Comparison of ENCODE assay signal across 26 cellular contexts in genomic region chr1:169860187-169860586, GRCh38. TPM values are rescaled to one million over a fixed set of nuclear protein-coding genes. Genes with fewer than 3 reads are reported as not detected.
A peak's percentile ranks its signal among the peaks of the same experiment; 100 is the strongest.
DNase-seq lines count a peak whose midpoint lies in the region; ATAC-seq, FAIRE-seq and TF ChIP-seq lines count a peak whose summit lies in the region.
"Had no signal": no experiment of that assay in that cellular context is flagged by ENCODE, and none has a peak within 500 bp of the region (broad histone marks: within the 10 kb centered on the region; RNA-seq: fewer than 3 reads in every experiment).

No MANE protein-coding gene starts in this region.

- DNase-seq in HepG2 (ENCODE audit: low spot score) (no peak), right lobe of liver (no peak), NCI-H1092 treated with DMSO at 0.1 percent for 48 hours (lab: John Stamatoyannopoulos, UW) (no peak)
- DNase-seq in activated CD8-positive, alpha-beta T cell treated with anti-CD3 and anti-CD28 coated beads, Interleukin-2, amount 10 ng/mL, durations not matched to agents 7 days and 5 days = no peak
- no peak for DNase-seq in stimulated activated CD4-positive, alpha-beta T cell treated with anti-CD3 and anti-CD28 coated beads, Interleukin-2, amount 100 ng/mL, for 48 hours
- DNase-seq in activated T-cell treated with anti-CD3 and anti-CD28 coated beads, Interleukin-2, amount 50 U/mL, for 48 hours = no peak
- DNase-seq: activated CD4-positive, alpha-beta memory T cell treated with anti-CD3 and anti-CD28 coated beads for 36 hours; activated naive CD4-positive, alpha-beta T cell treated with Interleukin-2 at 50 U/mL for 16 hours; amygdala; dermis blood vessel endothelial cell; heart left ventricle; NCI-H1694 treated with DMSO at 0.1 percent for 48 hours; NCI-H82; PC-3; small intestine; stimulated activated CD4-positive, alpha-beta T cell treated with anti-CD3 and anti-CD28 coated beads, Interleukin-4, amount 100 ng/mL, for 24 hours had no signal

- CTCF ChIA-PET in HepG2 (lab: Yijun Ruan, JAX; ENCODE audit: low intra/inter-chr PET ratio, low total read pairs) = no interaction called here
- CTCF ChIA-PET in activated CD8-positive, alpha-beta T cell treated with anti-CD3 and anti-CD28 coated beads, Interleukin-2, amount 10 ng/mL, durations not matched to agents 7 days and 5 days (lab: Charles Lee) = no interaction called here

- peaks cover 7 to 38% of the 10 kb centered on the region in 2 experiments; a peak in 4 of 5 replicates for H3K36me3 ChIP-seq in HepG2 (replicated peaks in 1 of 2; ENCODE audit: control insufficient read depth in 1 of 2, insufficient read depth in 2 of 2, low read length in 2 of 2)
- peaks cover 3 to 85% (median 35%) of the 10 kb centered on the region in 4 donors for H3K36me3 ChIP-seq in right lobe of liver

- H3K9me3 ChIP-seq in HepG2 (ENCODE audit: low read length) (no peaks in the 10 kb centered on the region), right lobe of liver (no peaks in the 10 kb centered on the region)
- H3K9me3 ChIP-seq: A549; BLaER1 treated with 17β-estradiol and CSF1 and Interleukin-3, amounts not matched to agents 10 nM and 100 nM; heart left ventricle had no signal

- no peak overlapping the region for H3K4me3 ChIP-seq in HepG2 (replicated peaks in 1 of 3; ENCODE audit: insufficient read depth in 1 of 3, low read depth in 2 of 3, low read length in 3 of 3)
- H3K4me3 ChIP-seq in right lobe of liver = no peak overlapping the region
- H3K4me3 ChIP-seq: A549; BLaER1 treated with 17β-estradiol and CSF1 and Interleukin-3, amounts not matched to agents 10 nM and 100 nM; GM23338; heart left ventricle had no signal

- no peak; the same call in 2 of the 3 replicates for ATAC-seq in HepG2
- no peak for ATAC-seq in right lobe of liver
- peak; percentile 75 for ATAC-seq in GM21786 (IDR thresholded peaks at IDR 0.05; ENCODE audit: unreplicated experiment)
- ATAC-seq in activated CD8-positive, alpha-beta T cell treated with anti-CD3 and anti-CD28 coated beads, Interleukin-2, amount 10 ng/mL, durations not matched to agents 7 days and 5 days = no peak
- ATAC-seq: A549, GM23338, PC-3 had no signal

- in situ Hi-C loops in HepG2 (cut with HindIII; ENCODE audit: extremely low pct_ligation_motif_present, low pct_unique_long_range_greater_than_20kb) = no loop called here

- peaks cover 56% of the 10 kb centered on the region for H3K36me3 Mint-ChIP-seq in activated CD8-positive, alpha-beta T cell treated with anti-CD3 and anti-CD28 coated beads, Interleukin-2, amount 10 ng/mL, durations not matched to agents 7 days and 5 days (ENCODE audit: low read depth)

- TF ChIP-seq POLR2A in HepG2 (IDR thresholded peaks at IDR 0.05; ENCODE audit: insufficient read depth in 1 of 2, low read depth in 2 of 2, low read length in 2 of 2) (no peak), right lobe of liver (IDR thresholded peaks at IDR 0.05) (no peak)

- H3K9ac ChIP-seq in HepG2 (ENCODE audit: insufficient read depth, low read depth, low read length) = no peak overlapping the region
- H3K9ac ChIP-seq: BLaER1 treated with 17β-estradiol and CSF1 and Interleukin-3, amounts not matched to agents 10 nM and 100 nM had no signal

- no peak overlapping the region for H3K27ac Mint-ChIP-seq in activated CD8-positive, alpha-beta T cell treated with anti-CD3 and anti-CD28 coated beads, Interleukin-2, amount 10 ng/mL, durations not matched to agents 7 days and 5 days
- H3K27ac Mint-ChIP-seq: activated CD4-positive, alpha-beta memory T cell treated with anti-CD3 and anti-CD28 coated beads for 36 hours; GM23338; T-helper 1 cell treated with Interleukin-12 subunit alpha and Interleukin-12 subunit beta and Interleukin-4 antibody, amounts not matched to agents 30 μg/mL and 1 μg/mL, for 36 hours; type B pancreatic cell had no signal

- no peak overlapping the region for H3K4me2 ChIP-seq in HepG2 (ENCODE audit: low read depth, low read length)
- H3K4me2 ChIP-seq: A549, GM23338 had no signal

- H4K20me1 ChIP-seq in HepG2 (ENCODE audit: insufficient read depth, low read length) = no peaks in the 10 kb centered on the region
- H4K20me1 ChIP-seq: BLaER1 treated with 17β-estradiol and CSF1 and Interleukin-3, amounts not matched to agents 10 nM and 100 nM had no signal

- no peaks in the 10 kb centered on the region for H3K4me1 Mint-ChIP-seq in activated CD8-positive, alpha-beta T cell treated with anti-CD3 and anti-CD28 coated beads, Interleukin-2, amount 10 ng/mL, durations not matched to agents 7 days and 5 days (ENCODE audit: low read depth)
- H3K4me1 Mint-ChIP-seq: GM23338 had no signal

- no peaks in the 10 kb centered on the region for H3K27me3 Mint-ChIP-seq in activated CD8-positive, alpha-beta T cell treated with anti-CD3 and anti-CD28 coated beads, Interleukin-2, amount 10 ng/mL, durations not matched to agents 7 days and 5 days (ENCODE audit: low read depth)
- H3K27me3 Mint-ChIP-seq: activated CD4-positive, alpha-beta memory T cell treated with anti-CD3 and anti-CD28 coated beads for 36 hours; type B pancreatic cell had no signal

- no peak overlapping the region for H3K4me3 Mint-ChIP-seq in activated CD8-positive, alpha-beta T cell treated with anti-CD3 and anti-CD28 coated beads, Interleukin-2, amount 10 ng/mL, durations not matched to agents 7 days and 5 days
- H3K4me3 Mint-ChIP-seq: activated CD4-positive, alpha-beta memory T cell treated with anti-CD3 and anti-CD28 coated beads for 36 hours; GM23338; neural crest cell; T-helper 1 cell treated with Interleukin-12 subunit alpha and Interleukin-12 subunit beta and Interleukin-4 antibody, amounts not matched to agents 30 μg/mL and 1 μg/mL, for 36 hours; type B pancreatic cell had no signal

- BruUV-seq in HepG2 (replicated peaks; lab: Mats Ljungman, UMichigan) = TSS peak; percentile 25

- TF ChIP-seq CTCF in HepG2 (CRISPR knock-in tag; IDR thresholded peaks at IDR 0.05) (no peak), right lobe of liver (IDR thresholded peaks at IDR 0.05) (no peak), VCaP (conservative IDR thresholded peaks at IDR 0.05) (no peak)

- no peaks in the 10 kb centered on the region for H3K79me2 ChIP-seq in HepG2 (ENCODE audit: insufficient read depth, low read length)

- POLR2A ChIA-PET in HepG2 (lab: Yijun Ruan, JAX) = interaction anchor here (1.0 kb wide), 1 partner anchor 34 kb away, joined by 3 read pairs; the partner anchor contains the start of gene SCYL3
- POLR2A ChIA-PET in activated CD8-positive, alpha-beta T cell treated with anti-CD3 and anti-CD28 coated beads, Interleukin-2, amount 10 ng/mL, durations not matched to agents 7 days and 5 days (lab: Charles Lee) = interaction anchor here (0.6 kb wide), 1 partner anchor 1700 kb away, joined by 3 read pairs; no protein-coding TSS in a partner anchor

- intact Hi-C loops in HepG2 (cut with micrococcal nuclease; ENCODE audit: unreplicated experiment) = loop anchor here (2.0 kb wide), 1 partner anchor 33 kb away; the partner anchor contains the start of gene SCYL3
- intact Hi-C loops in right lobe of liver (cut with DNase I) = no loop called here

- H2AFZ ChIP-seq in HepG2 (ENCODE audit: low read length) = no peak overlapping the region
- H2AFZ ChIP-seq: GM23338 had no signal

- no peak for FAIRE-seq in HepG2 (lab: Jason Lieb, UNC)
- FAIRE-seq: A549, endothelial cell of umbilical vein, G401.6, small intestine had no signal

- H3K9me3 Mint-ChIP-seq in activated CD8-positive, alpha-beta T cell treated with anti-CD3 and anti-CD28 coated beads, Interleukin-2, amount 10 ng/mL, durations not matched to agents 7 days and 5 days (ENCODE audit: insufficient read depth) = no peaks in the 10 kb centered on the region
- H3K9me3 Mint-ChIP-seq: activated CD4-positive, alpha-beta memory T cell treated with anti-CD3 and anti-CD28 coated beads for 36 hours; GM23338; neural crest cell; T-helper 1 cell treated with Interleukin-12 subunit alpha and Interleukin-12 subunit beta and Interleukin-4 antibody, amounts not matched to agents 30 μg/mL and 1 μg/mL, for 36 hours; type B pancreatic cell had no signal

- 100% methylated on average over 1 of the region's 1 CpG for WGBS in HepG2 (ENCODE audit: low lambda C conversion rate)
- WGBS in right lobe of liver (ENCODE audit: insufficient coverage, low coverage, low lambda C conversion rate, missing lambda C conversion rate) = 100% methylated on average over 1 of the region's 1 CpG

- no peak for TF ChIP-seq RAD21 in HepG2 (CRISPR knock-in tag; IDR thresholded peaks at IDR 0.05)

- H3K4me1 ChIP-seq in HepG2 (ENCODE audit: insufficient read depth, low read length) (peaks cover 19% of the 10 kb centered on the region), right lobe of liver (no peaks in the 10 kb centered on the region)
- H3K4me1 ChIP-seq: A549, heart left ventricle had no signal

- TF ChIP-seq EP300 in HepG2 (IDR thresholded peaks at IDR 0.05; ENCODE audit: low read depth in 2 of 2, low read length in 2 of 2) (no peak), HepG2 (CRISPR knock-in tag; IDR thresholded peaks at IDR 0.05; ENCODE audit: borderline replicate concordance) (no peak)

- H3K27me3 ChIP-seq in HepG2 (ENCODE audit: control insufficient read depth in 1 of 2, insufficient read depth in 2 of 2, low read length in 2 of 2) (no peaks in the 10 kb centered on the region), right lobe of liver (no peaks in the 10 kb centered on the region)
- H3K27me3 ChIP-seq: BLaER1 treated with 17β-estradiol and CSF1 and Interleukin-3, amounts not matched to agents 10 nM and 100 nM; heart left ventricle had no signal

- H3K27ac ChIP-seq in HepG2 (ENCODE audit: extremely low read length, insufficient read depth, low read length) = peak overlapping the region; percentile 64
- H3K27ac ChIP-seq in right lobe of liver = no peak overlapping the region
- H3K27ac ChIP-seq in VCaP = peak overlapping the region; percentile 55
- H3K27ac ChIP-seq: A549; BLaER1 treated with 17β-estradiol and CSF1 and Interleukin-3, amounts not matched to agents 10 nM and 100 nM; heart left ventricle had no signal

RNA-seq across cellular contexts. Expression of gene SCYL3, which starts 33.5 kb away (rescaled TPM):
- 4.9 and 6.3 TPM in 2 replicates for total RNA-seq in HepG2 (2016; rRNA removed; fragmentation: Illumina TruSeq; extraction: Trizol)
- total RNA-seq in HepG2 (2016; cell fraction: cytosol; rRNA removed; fragmentation: Illumina TruSeq; extraction: Trizol; ENCODE audit: low read depth) = 0.81 and 0.97 TPM in 2 replicates
- total RNA-seq in HepG2 (2016; cell fraction: insoluble cytoplasmic fraction; rRNA removed; fragmentation: Illumina TruSeq; extraction: Trizol) = 5.9 and 6.5 TPM in 2 replicates
- total RNA-seq in HepG2 (2016; cell fraction: membrane; rRNA removed; fragmentation: Illumina TruSeq; extraction: Trizol) = 1.8 and 1.9 TPM in 2 replicates
- 8.7 and 9.9 TPM in 2 replicates for total RNA-seq in HepG2 (2016; cell fraction: nucleus; rRNA removed; fragmentation: Illumina TruSeq; extraction: Trizol)
- 3.1 and 3.3 TPM in 2 replicates for polyA plus RNA-seq in HepG2 (2011; rRNA removed)
- polyA plus RNA-seq in HepG2 (2011; cell fraction: cytosol; rRNA removed) = 1.6 and 2.4 TPM in 2 replicates
- polyA plus RNA-seq in HepG2 (2011; cell fraction: nucleus; rRNA removed) = 3.5 and 4.7 TPM in 2 replicates
- polyA plus RNA-seq in HepG2 (2012) = 2.6 and 2.9 TPM in 2 replicates
- polyA plus RNA-seq in HepG2 (2016; cell fraction: cytosol; fragmentation: Illumina TruSeq; extraction: Trizol; ENCODE audit: low read depth) = 0.25 and 0.34 TPM in 2 replicates
- polyA plus RNA-seq in HepG2 (2016; cell fraction: insoluble cytoplasmic fraction; fragmentation: Illumina TruSeq; extraction: Trizol; ENCODE audit: low read depth) = 4.7 and 4.9 TPM in 2 replicates
- polyA plus RNA-seq in HepG2 (2016; cell fraction: membrane; fragmentation: Illumina TruSeq; extraction: Trizol; ENCODE audit: low read depth) = 0.63 and 0.68 TPM in 2 replicates
- 7.0 and 8.1 TPM in 2 replicates for polyA plus RNA-seq in HepG2 (2016; cell fraction: nucleus; fragmentation: Illumina TruSeq; extraction: Trizol; ENCODE audit: insufficient read depth, low read depth)
- 4.8 and 7.2 TPM in 2 replicates for polyA minus RNA-seq in HepG2 (2011; rRNA and poly(A)+ RNA removed; ENCODE audit: low replicate concordance)
- 1.9 and 2.0 TPM in 2 replicates for polyA minus RNA-seq in HepG2 (2011; cell fraction: cytosol; rRNA and poly(A)+ RNA removed)
- 14.9 and 18.6 TPM in 2 replicates for polyA minus RNA-seq in HepG2 (2011; cell fraction: nucleus; rRNA and poly(A)+ RNA removed)
- total RNA-seq in right lobe of liver = 1 to 10 TPM; 6.2 to 9.3 (median 8.3) TPM
- 10 to 100 TPM; 14.6 to 15.1 TPM for total RNA-seq in activated CD8-positive, alpha-beta T cell treated with anti-CD3 and anti-CD28 coated beads, Interleukin-2, amount 10 ng/mL, durations not matched to agents 7 days and 5 days

Comparison
In these comparisons a context has a peak if more than half of its experiments do, and no peak if none do; other contexts are left out.
1. H3K27ac ChIP-seq: peak in HepG2 (single experiment) and VCaP (single experiment); none in right lobe of liver (0 of 3).